Comparison of ENCODE assay signal across 8 cellular contexts in the genomic region with DNA sequence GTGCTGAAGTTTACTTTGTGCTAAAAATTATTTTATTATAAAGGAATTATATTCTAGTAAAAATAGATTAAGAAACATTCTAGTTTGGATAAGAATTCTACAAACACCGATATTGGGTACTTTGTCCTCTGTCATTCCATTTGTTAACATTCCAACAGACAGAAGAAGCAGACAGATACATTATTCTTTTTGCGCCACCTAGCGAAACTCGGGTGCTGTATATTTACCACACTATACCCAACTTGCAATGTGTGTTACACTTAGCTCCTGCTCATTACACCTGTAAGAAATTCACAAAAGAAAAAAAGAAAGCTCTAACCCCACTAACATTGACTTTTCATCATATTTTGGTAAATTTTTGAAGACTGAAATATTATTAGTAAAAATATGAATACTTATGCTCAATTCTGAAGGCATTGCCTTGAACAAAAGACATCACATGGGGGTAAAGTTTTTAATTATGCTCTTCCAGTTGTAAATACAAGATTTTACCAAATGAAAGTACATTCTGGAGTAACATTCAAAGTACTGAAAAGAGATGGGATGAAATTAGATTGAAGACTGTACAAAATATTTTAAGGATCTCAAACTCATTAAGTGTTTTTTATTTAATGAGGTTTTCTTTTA.
DNase-seq lines count a peak whose midpoint lies in the region; ATAC-seq, FAIRE-seq and TF ChIP-seq lines count a peak whose summit lies in the region.

No MANE protein-coding gene starts in this region.

- H3K27me3 ChIP-seq in dorsolateral prefrontal cortex: no peaks in the 10 kb centered on the region

- intact Hi-C loops in dorsolateral prefrontal cortex (cut with DNase I): loop anchor here (2.0 to 5.0 kb wide), 2 partner anchors 816 to 817 kb away; no protein-coding TSS in a partner anchor

- DNase-seq in AG08396 (ENCODE audit: low spot score) (peak; percentile 9), NCI-H146 treated with DMSO at 0.1 percent for 48 hours (lab: John Stamatoyannopoulos, UW; ENCODE audit: unreplicated experiment) (peak; percentile 86), dorsolateral prefrontal cortex (peak in 7 of 10 donors; percentile 38 to 85 (median 51)), lung microvascular endothelial cell (ENCODE audit: low read depth in 2 of 2) (peak; percentile 69 to 80), substantia nigra (lab: John Stamatoyannopoulos, UW) (peak in 33 of 49 donors; percentile 2 to 73 (median 25))

- peak overlapping the region in 16 of 59 donors; percentile 2 to 46 (median 20) for H3K4me3 ChIP-seq in dorsolateral prefrontal cortex

- H3K27ac ChIP-seq in dorsolateral prefrontal cortex (no peak overlapping the region), substantia nigra (ENCODE audit: low read depth, low read length, poor library complexity, severe bottlenecking) (no peak overlapping the region)

- ATAC-seq in GM18499 (IDR thresholded peaks at IDR 0.05; ENCODE audit: insufficient read depth, unreplicated experiment) (peak; percentile 76), HG02852 (IDR thresholded peaks at IDR 0.05; ENCODE audit: unreplicated experiment) (peak; percentile 95)

- peak; percentile 60 to 94 (median 80) for TF ChIP-seq CTCF in dorsolateral prefrontal cortex (IDR thresholded peaks at IDR 0.05 in 54 of 56, conservative IDR thresholded peaks at IDR 0.05 in 2 of 56; ENCODE audit: low read depth in 1 of 56, partially characterized antibody in 56 of 56)

- peak; percentile 94 for FAIRE-seq in TTC549 (lab: Jason Lieb, UNC)

Comparison
In these comparisons a context has a peak if more than half of its experiments do, and no peak if none do; other contexts are left out.
1. DNase-seq: peak in every context shown above with its lines; median percentile 86 in NCI-H146 treated with DMSO at 0.1 percent for 48 hours; 74 in lung microvascular endothelial cell; 51 in dorsolateral prefrontal cortex; 25 in substantia nigra; 9 in AG08396.